In genomic region chr21:42696516-42697040, GRCh38 we compare ENCODE assay signal across 28 cellular contexts. TPM values are rescaled to one million over a fixed set of nuclear protein-coding genes. Genes with fewer than 3 reads are reported as not detected.
"Had no signal": no experiment of that assay in that cellular context is flagged by ENCODE, and none has a peak within 500 bp of the region (broad histone marks: within the 10 kb centered on the region; RNA-seq: fewer than 3 reads in every experiment).

No MANE protein-coding gene starts in this region.

- H3K27ac Mint-ChIP-seq: activated CD4-positive, alpha-beta memory T cell treated with anti-CD3 and anti-CD28 coated beads for 36 hours; activated CD4-positive, alpha-beta T cell treated with anti-CD3 and anti-CD28 coated beads, Interleukin-2, amount 10 ng/mL, durations not matched to agents 7 days and 5 days; activated naive CD8-positive, alpha-beta T cell treated with anti-CD3 and anti-CD28 coated beads, Interleukin-2, amount 10 ng/mL, durations not matched to agents 7 days and 5 days; activated T-helper 17 cell treated with anti-CD3 and anti-CD28 coated beads, Interleukin-2, amount 50 U/mL, for 72 hours had no signal

- H3K9me3 ChIP-seq: adrenal gland, breast epithelium, SJSA1 had no signal

- H3K36me3 Mint-ChIP-seq: activated CD4-positive, alpha-beta memory T cell treated with anti-CD3 and anti-CD28 coated beads for 36 hours had no signal

- H3K27me3 ChIP-seq: adrenal gland, breast epithelium, SJSA1 had no signal

- H3K4me1 ChIP-seq: breast epithelium, SJSA1 had no signal

- H3K27me3 Mint-ChIP-seq: activated CD4-positive, alpha-beta memory T cell treated with anti-CD3 and anti-CD28 coated beads for 36 hours; activated CD4-positive, alpha-beta T cell treated with anti-CD3 and anti-CD28 coated beads, Interleukin-2, amount 10 ng/mL, durations not matched to agents 7 days and 5 days; activated naive CD8-positive, alpha-beta T cell treated with anti-CD3 and anti-CD28 coated beads, Interleukin-2, amount 10 ng/mL, durations not matched to agents 7 days and 5 days; activated T-helper 17 cell treated with anti-CD3 and anti-CD28 coated beads, Interleukin-2, amount 50 U/mL, for 72 hours had no signal

- H3K36me3 ChIP-seq: adrenal gland, breast epithelium, SJSA1 had no signal

- H3K4me1 Mint-ChIP-seq: activated CD4-positive, alpha-beta T cell treated with anti-CD3 and anti-CD28 coated beads, Interleukin-2, amount 10 ng/mL, durations not matched to agents 7 days and 5 days; activated naive CD8-positive, alpha-beta T cell treated with anti-CD3 and anti-CD28 coated beads, Interleukin-2, amount 10 ng/mL, durations not matched to agents 7 days and 5 days; activated T-helper 17 cell treated with anti-CD3 and anti-CD28 coated beads, Interleukin-2, amount 50 U/mL, for 72 hours had no signal

- H3K4me3 Mint-ChIP-seq: activated CD4-positive, alpha-beta memory T cell treated with anti-CD3 and anti-CD28 coated beads for 36 hours; activated CD4-positive, alpha-beta T cell treated with anti-CD3 and anti-CD28 coated beads, Interleukin-2, amount 10 ng/mL, durations not matched to agents 7 days and 5 days; activated naive CD8-positive, alpha-beta T cell treated with anti-CD3 and anti-CD28 coated beads, Interleukin-2, amount 10 ng/mL, durations not matched to agents 7 days and 5 days; activated T-helper 17 cell treated with anti-CD3 and anti-CD28 coated beads, Interleukin-2, amount 50 U/mL, for 72 hours had no signal

- H3K9me3 Mint-ChIP-seq: activated CD4-positive, alpha-beta memory T cell treated with anti-CD3 and anti-CD28 coated beads for 36 hours; activated CD4-positive, alpha-beta T cell treated with anti-CD3 and anti-CD28 coated beads, Interleukin-2, amount 10 ng/mL, durations not matched to agents 7 days and 5 days; activated naive CD8-positive, alpha-beta T cell treated with anti-CD3 and anti-CD28 coated beads, Interleukin-2, amount 10 ng/mL, durations not matched to agents 7 days and 5 days; activated T-helper 17 cell treated with anti-CD3 and anti-CD28 coated beads, Interleukin-2, amount 50 U/mL, for 72 hours had no signal

- H3K27ac ChIP-seq: adrenal gland, SJSA1, VCaP had no signal

- DNase-seq: activated CD4-positive, alpha-beta memory T cell treated with anti-CD3 and anti-CD28 coated beads for 36 hours; activated CD4-positive, alpha-beta T cell treated with anti-CD3 and anti-CD28 coated beads, Interleukin-2, amount 10 ng/mL, durations not matched to agents 7 days and 5 days; activated CD4-positive, CD25-positive, alpha-beta regulatory T cell; activated CD8-positive, alpha-beta memory T cell treated with anti-CD3 and anti-CD28 coated beads for 24 hours; activated naive CD4-positive, alpha-beta T cell treated with anti-CD3 and anti-CD28 coated beads, Interleukin-2, amount 50 U/mL, for 16 hours; activated naive CD8-positive, alpha-beta T cell treated with anti-CD3 and anti-CD28 coated beads, Interleukin-2, amount 10 ng/mL, durations not matched to agents 7 days and 5 days; activated T-cell treated with anti-CD3 and anti-CD28 coated beads for 4 hours; activated T-cell treated with anti-CD3 and anti-CD28 coated beads, Interleukin-2, amount 50 U/mL, for 48 hours; adrenal gland; anterior cingulate cortex; caudate nucleus; KG1; NCI-H1048; NCI-H146; NCI-H1930; NCI-H2171; NCI-H226; NCI-H526 treated with DMSO at 0.1 percent for 48 hours; NCI-H82; PC-3; SHP77; T-helper 2 cell; T1000 had no signal

- H3K4me3 ChIP-seq: adrenal gland, breast epithelium, SJSA1 had no signal

RNA-seq across cellular contexts. Expression of gene PDE9A, which starts 43.2 kb away (rescaled TPM):
- total RNA-seq: LHCN-M2 had no signal
